ENCODE assay signal across 1 cellular context in genomic region chr6:33634986-33635385, GRCh38.
TF ChIP-seq lines count a peak whose summit lies in the region.

No MANE protein-coding gene starts in this region.

TF ChIP-seq in endothelial cell of umbilical vein, 7 proteins besides CTCF, POLR2A, EP300 and RAD21 (continued from another document):
- no peak for TF ChIP-seq MAX (IDR thresholded peaks at IDR 0.05; ENCODE audit: insufficient read depth, insufficient read length)
- TF ChIP-seq JUN (IDR thresholded peaks at IDR 0.05; ENCODE audit: borderline replicate concordance, insufficient read depth, insufficient read length, low read depth), result no peak
- no peak for TF ChIP-seq EZH2 (IDR thresholded peaks at IDR 0.05; ENCODE audit: borderline replicate concordance, low read depth, low read length, severe bottlenecking)
- TF ChIP-seq MYC (IDR thresholded peaks at IDR 0.05; ENCODE audit: low read depth, low read length), result no peak
